32 cellular contexts compared by ENCODE assay signal in genomic region chr7:30104134-30104533, GRCh38.
"Had no signal": no experiment of that assay in that cellular context is flagged by ENCODE, and none has a peak within 500 bp of the region (broad histone marks: within the 10 kb centered on the region; RNA-seq: fewer than 3 reads in every experiment).

No MANE protein-coding gene starts in this region.

- H3K4me3 ChIP-seq: ascending aorta, breast epithelium, cardiac muscle cell, colonic mucosa had no signal

- H3K27me3 ChIP-seq: ascending aorta, breast epithelium, cardiac muscle cell, colonic mucosa had no signal

- DNase-seq: activated B cell treated with CpG ODN at 0.5 μM for 24 hours; activated CD4-positive, alpha-beta T cell treated with anti-CD3 and anti-CD28 coated beads for 48 hours; activated CD4-positive, alpha-beta T cell treated with anti-CD3 and anti-CD28 coated beads, Interleukin-2, amount 50 U/mL, for 1 hour; activated CD4-positive, alpha-beta T cell treated with anti-CD3 and anti-CD28 coated beads, Interleukin-2, amount 50 U/mL, for 48 hours; activated CD8-positive, alpha-beta memory T cell treated with anti-CD3 and anti-CD28 coated beads, Interleukin-2, amount 10 ng/mL, durations not matched to agents 7 days and 5 days; activated CD8-positive, alpha-beta memory T cell treated with anti-CD3 and anti-CD28 coated beads, Interleukin-2, amount 50 U/mL, for 4 hours; activated CD8-positive, alpha-beta T cell treated with anti-CD3 and anti-CD28 coated beads for 36 hours; activated gamma-delta T cell; activated naive CD4-positive, alpha-beta T cell; activated naive CD4-positive, alpha-beta T cell treated with anti-CD3 and anti-CD28 coated beads, Interleukin-2, amount 10 ng/mL, durations not matched to agents 7 days and 5 days; activated naive CD8-positive, alpha-beta T cell treated with anti-CD3 and anti-CD28 coated beads, Interleukin-2, amount 10 ng/mL, durations not matched to agents 7 days and 5 days; activated T-cell treated with anti-CD3 and anti-CD28 coated beads, Interleukin-2, amount 50 U/mL, for 1 hour; activated T-cell treated with anti-CD3 and anti-CD28 coated beads, Interleukin-2, amount 50 U/mL, for 48 hours; central memory CD4-positive, alpha-beta T cell; cerebellar nuclear complex; colonic mucosa; effector CD8-positive, alpha-beta T cell; foreskin fibroblast; head of caudate nucleus; SW 1271; T-helper 1 cell; T-helper 17 cell; T1000; WERI-Rb-1 had no signal

- H3K36me3 ChIP-seq: ascending aorta, cardiac muscle cell, colonic mucosa, WERI-Rb-1 had no signal

- H3K9me3 ChIP-seq: breast epithelium, colonic mucosa had no signal

- ATAC-seq: activated CD4-positive, CD25-positive, alpha-beta regulatory T cell treated with anti-CD3 and anti-CD28 coated beads, Interleukin-2, amount 50 U/mL, for 24 hours; activated CD8-positive, alpha-beta memory T cell treated with anti-CD3 and anti-CD28 coated beads, Interleukin-2, amount 10 ng/mL, durations not matched to agents 7 days and 5 days; activated CD8-positive, alpha-beta T cell treated with anti-CD3 and anti-CD28 coated beads for 36 hours; activated naive CD4-positive, alpha-beta T cell treated with anti-CD3 and anti-CD28 coated beads, Interleukin-2, amount 50 U/mL, for 72 hours; esophagus mucosa; T-helper 17 cell had no signal

- H3K4me1 ChIP-seq: ascending aorta, breast epithelium, colonic mucosa had no signal

- H3K27ac ChIP-seq: ascending aorta, breast epithelium, cardiac muscle cell, colonic mucosa, WERI-Rb-1 had no signal

- FAIRE-seq: endometrium, frontal cortex had no signal
